ENCODE assay signal across 8 cellular contexts in genomic region chr12:13173012-13173441, GRCh38. TPM values are rescaled to one million over a fixed set of nuclear protein-coding genes. Genes with fewer than 3 reads are reported as not detected.
DNase-seq lines count a peak whose midpoint lies in the region; ATAC-seq and TF ChIP-seq lines count a peak whose summit lies in the region.

No MANE protein-coding gene starts in this region.

- peak overlapping the region; percentile 80; the same call in 1 of the 2 replicates for H4K5ac ChIP-seq in IMR-90 (ENCODE audit: low read depth, low read length)

- H2AFZ ChIP-seq in IMR-90 (replicated peaks; ENCODE audit: low read length, poor library complexity), result peak overlapping the region; percentile 26
- peak overlapping the region; percentile 2 for H2AFZ ChIP-seq in mammary epithelial cell (ENCODE audit: low read depth, low read length)

- no peak for TF ChIP-seq CTCF in IMR-90 (conservative IDR thresholded peaks at IDR 0.05; ENCODE audit: low read depth, low read length)
- TF ChIP-seq CTCF in mammary epithelial cell (conservative IDR thresholded peaks at IDR 0.05 in 1 of 2, IDR thresholded peaks at IDR 0.05 in 1 of 2; ENCODE audit: extremely low read depth in 1 of 2, insufficient read depth in 1 of 2, low read depth in 1 of 2, low read length in 2 of 2), result no peak

- H4K8ac ChIP-seq in IMR-90 (ENCODE audit: low read depth in 2 of 2, low read length in 2 of 2), result peak overlapping the region; percentile 66 to 80

- H3K9ac ChIP-seq in IMR-90 (ENCODE audit: low read depth, low read length) (peak overlapping the region; percentile 2), mammary epithelial cell (ENCODE audit: insufficient read depth, low read length) (peak overlapping the region; percentile 60), subcutaneous abdominal adipose tissue (ENCODE audit: low read length in 5 of 5) (peak overlapping the region in 3 of 5 donors; percentile 36 to 48 (median 39))

- H3K4me3 ChIP-seq in IMR-90 (ENCODE audit: insufficient read depth, low read depth, low read length) (no peak overlapping the region), mammary epithelial cell (replicated peaks in 1 of 3; ENCODE audit: insufficient read depth in 1 of 3, low read depth in 2 of 3, low read length in 3 of 3) (no peak overlapping the region), subcutaneous abdominal adipose tissue (ENCODE audit: low read depth in 1 of 5, low read length in 5 of 5) (peak overlapping the region in 1 of 5 donors; percentile 7)

- peak overlapping the region; percentile 77 for H2BK5ac ChIP-seq in IMR-90 (ENCODE audit: low read depth, low read length, poor library complexity, severe bottlenecking)

- H3K9me3 ChIP-seq in IMR-90 (ENCODE audit: control insufficient read depth, insufficient read depth, low read length) (no peaks in the 10 kb centered on the region), mammary epithelial cell (replicated peaks; ENCODE audit: insufficient read depth, low read length) (no peaks in the 10 kb centered on the region), subcutaneous abdominal adipose tissue (ENCODE audit: control insufficient read depth in 5 of 5, low read length in 5 of 5) (no peaks in the 10 kb centered on the region)

- peak overlapping the region; percentile 96 for H2AK5ac ChIP-seq in IMR-90 (ENCODE audit: low read depth, low read length)

- peak overlapping the region; percentile 92 for H3K14ac ChIP-seq in IMR-90 (replicated peaks; ENCODE audit: low read depth, low read length)

- H3K4me2 ChIP-seq in IMR-90 (ENCODE audit: low read depth, low read length), result peak overlapping the region; percentile 71
- no peak overlapping the region for H3K4me2 ChIP-seq in mammary epithelial cell (ENCODE audit: insufficient read depth, low read depth, low read length)

- no peaks in the 10 kb centered on the region for H3K79me2 ChIP-seq in mammary epithelial cell (ENCODE audit: insufficient read depth, low read length)

- peak overlapping the region; percentile 26 for H2AK9ac ChIP-seq in IMR-90 (replicated peaks; ENCODE audit: low read depth, low read length, poor library complexity)

- H4K91ac ChIP-seq in IMR-90 (ENCODE audit: insufficient read depth, low read depth, low read length), result peak overlapping the region; percentile 86

- no peak for TF ChIP-seq POLR2A in IMR-90 (IDR thresholded peaks at IDR 0.05; ENCODE audit: low read depth, low read length)

- H2BK120ac ChIP-seq in IMR-90 (ENCODE audit: low read depth, low read length), result peak overlapping the region; percentile 91

- H4K20me1 ChIP-seq in IMR-90 (ENCODE audit: insufficient read depth, low read length) (no peaks in the 10 kb centered on the region), mammary epithelial cell (ENCODE audit: insufficient read depth, low read length) (no peaks in the 10 kb centered on the region)

- BruUV-seq in IMR-90 (replicated peaks; lab: Mats Ljungman, UMichigan), result no TSS peak
- BruUV-seq in mammary epithelial cell (replicated peaks; lab: Mats Ljungman, UMichigan), result no TSS peak

- peak; percentile 35 for ATAC-seq in IMR-90 (ENCODE audit: low read depth)
- no peak for ATAC-seq in HG03354 (IDR thresholded peaks at IDR 0.05; ENCODE audit: poor library complexity, severe bottlenecking, unreplicated experiment)

- peak overlapping the region; percentile 93 for H3K4ac ChIP-seq in IMR-90 (ENCODE audit: low read depth, low read length)

- H3K27ac ChIP-seq in IMR-90 (ENCODE audit: insufficient read depth, low read length) (peak overlapping the region; percentile 84), mammary epithelial cell (ENCODE audit: insufficient read depth, low read depth, low read length) (peak overlapping the region; percentile 92), subcutaneous abdominal adipose tissue (ENCODE audit: low read depth, low read length) (peak overlapping the region; percentile 88)

- POLR2A ChIA-PET in IMR-90 (lab: Charles Lee; ENCODE audit: unreplicated experiment), result interaction anchor here (0.6 kb wide), 1 partner anchor 9 kb away, joined by 5 read pairs; no protein-coding TSS in a partner anchor

- in situ Hi-C loops in IMR-90 (cut with MboI; ENCODE audit: low sequenced_read_pairs), result no loop called here
- in situ Hi-C loops in mammary epithelial cell (cut with MboI; ENCODE audit: low sequenced_read_pairs in 2 of 2), result no loop called here

- WGBS in IMR-90 (ENCODE audit: extremely low coverage in 2 of 2, insufficient read length in 1 of 2), 2 experiments, result no CpG with 5 or more reads among the region's 5 CpGs
- WGBS in mammary epithelial cell (ENCODE audit: low coverage, missing lambda C conversion rate), result 100% methylated on average over 5 of the region's 5 CpGs

- DNase-seq in IMR-90 (peak; percentile 75), mammary epithelial cell (no peak), kidney tubule cell (ENCODE audit: low spot score) (peak; percentile 65), NCI-H2171 (lab: John Stamatoyannopoulos, UW) (no peak), NCI-H2227 treated with DMSO at 0.1 percent for 48 hours (lab: John Stamatoyannopoulos, UW) (no peak)
- no peak for DNase-seq in stimulated activated CD4-positive, alpha-beta T cell treated with anti-CD3 and anti-CD28 coated beads, Interleukin-12 subunit alpha, Interleukin-12 subunit beta, amount 100 ng/mL, for 4 hours

- peak overlapping the region; percentile 89 for H2BK20ac ChIP-seq in IMR-90 (ENCODE audit: low read depth, low read length)

- no peak for TF ChIP-seq RAD21 in IMR-90 (IDR thresholded peaks at IDR 0.05; ENCODE audit: low read length)

- CTCF ChIA-PET in IMR-90 (lab: Yijun Ruan, JAX) (interaction anchor here (1.0 kb wide), 1 partner anchor 257 kb away, joined by 3 read pairs; no protein-coding TSS in a partner anchor), mammary epithelial cell (lab: Charles Lee; ENCODE audit: low non-redundant PET) (no interaction called here)

- peaks cover 0 to 15% of the 10 kb centered on the region in 2 experiments; a peak in 1 of 4 replicates for H3K79me1 ChIP-seq in IMR-90 (ENCODE audit: low read depth in 1 of 2, low read length in 2 of 2)

- intact Hi-C loops in IMR-90 (cut with micrococcal nuclease), result loop anchor here (1.0 kb wide), 1 partner anchor 75 kb away; no protein-coding TSS in a partner anchor
- intact Hi-C loops in mammary epithelial cell (cut with micrococcal nuclease), result no loop called here

- H3K27me3 ChIP-seq in IMR-90 (ENCODE audit: control insufficient read depth, insufficient read depth, low read length) (no peaks in the 10 kb centered on the region), mammary epithelial cell (ENCODE audit: insufficient read depth, low read length) (no peaks in the 10 kb centered on the region), subcutaneous abdominal adipose tissue (ENCODE audit: control insufficient read depth in 5 of 5, insufficient read depth in 4 of 5, low read length in 5 of 5) (peaks cover 0 to 3% (median 0%) of the 10 kb centered on the region in 5 donors)

- H3K9me1 ChIP-seq in IMR-90 (ENCODE audit: insufficient read depth, low read length), result peaks cover 22% of the 10 kb centered on the region

- dilution Hi-C loops in IMR-90 (cut with HindIII; ENCODE audit: low sequenced_read_pairs, unreplicated experiment) (no loop called here), mammary epithelial cell (cut with HindIII; ENCODE audit: low sequenced_read_pairs) (no loop called here)

- H2BK15ac ChIP-seq in IMR-90 (ENCODE audit: low read depth, low read length), result peak overlapping the region; percentile 7; the same call in 2 of the 3 replicates

- no peaks in the 10 kb centered on the region for H3K36me3 ChIP-seq in IMR-90 (ENCODE audit: control insufficient read depth, insufficient read depth, low read length)
- no peaks in the 10 kb centered on the region for H3K36me3 ChIP-seq in mammary epithelial cell (ENCODE audit: insufficient read depth, low read length)
- no peaks in the 10 kb centered on the region for H3K36me3 ChIP-seq in subcutaneous abdominal adipose tissue (ENCODE audit: control insufficient read depth in 5 of 5, insufficient read depth in 5 of 5, low read length in 5 of 5)

- peaks cover 23% of the 10 kb centered on the region for H3K4me1 ChIP-seq in IMR-90 (ENCODE audit: control insufficient read depth, insufficient read depth, low read length)
- peaks cover 50% of the 10 kb centered on the region for H3K4me1 ChIP-seq in mammary epithelial cell (ENCODE audit: insufficient read depth, low read length)
- peaks cover 13 to 49% (median 48%) of the 10 kb centered on the region in 5 donors for H3K4me1 ChIP-seq in subcutaneous abdominal adipose tissue (ENCODE audit: control insufficient read depth in 5 of 5, insufficient read depth in 5 of 5, low read length in 5 of 5)

- H3K23ac ChIP-seq in IMR-90 (ENCODE audit: low read depth, low read length), result peak overlapping the region; percentile 88

- H3K18ac ChIP-seq in IMR-90 (ENCODE audit: low read depth, low read length), result peak overlapping the region; percentile 88

- H3K56ac ChIP-seq in IMR-90 (ENCODE audit: extremely low read depth, insufficient read depth, low read length), result peak overlapping the region; percentile 75

TF ChIP-seq in IMR-90, 13 proteins besides CTCF, POLR2A, EP300 and RAD21:
- TF ChIP-seq RCOR1 (IDR thresholded peaks at IDR 0.05; ENCODE audit: insufficient replicate concordance, low read length), result no peak
- TF ChIP-seq FOS (IDR thresholded peaks at IDR 0.05; ENCODE audit: low read depth, low read length), result no peak

RNA-seq across cellular contexts. Expression of gene EMP1, which starts 23.5 kb away (rescaled TPM):
- total RNA-seq in IMR-90 (2012; rRNA removed), result 137 and 570 TPM in 2 replicates
- 106 and 201 TPM in 2 replicates for polyA plus RNA-seq in IMR-90 (2012; rRNA removed)
- polyA plus RNA-seq in IMR-90 (2012; cell fraction: cytosol; rRNA removed), result 69.6 and 82.0 TPM in 2 replicates
- 81.8 and 230 TPM in 2 replicates for polyA plus RNA-seq in IMR-90 (2012; cell fraction: nucleus; rRNA removed; ENCODE audit: low replicate concordance)
- total RNA-seq in mammary epithelial cell, result 100 to 1,000 TPM in 1 of 2 donors, 10 to 100 TPM in 1; 33.7 to 204 TPM
- 309 TPM for polyA plus RNA-seq in mammary epithelial cell
- 450 TPM for polyA minus RNA-seq in mammary epithelial cell

Comparison
In these comparisons a context has a peak if more than half of its experiments do, and no peak if none do; other contexts are left out.
1. DNase-seq: peak in IMR-90 (single experiment) and kidney tubule cell (single experiment); none in mammary epithelial cell (single experiment), stimulated activated CD4-positive, alpha-beta T cell treated with anti-CD3 and anti-CD28 coated beads, Interleukin-12 subunit alpha, Interleukin-12 subunit beta, amount 100 ng/mL, for 4 hours (single experiment), NCI-H2171 (single experiment) and NCI-H2227 treated with DMSO at 0.1 percent for 48 hours (single experiment).
2. H3K9ac ChIP-seq: peak in every context shown above with its lines; median percentile 60 in mammary epithelial cell; 39 in subcutaneous abdominal adipose tissue; 2 in IMR-90.
3. Peak in every context shown above with its lines, with median percentiles within 50 percentile points of each other: H3K27ac ChIP-seq.